ENCODE assay signal across 10 cellular contexts in genomic region chr16:745739-746138, GRCh38. TPM values are rescaled to one million over a fixed set of nuclear protein-coding genes. Genes with fewer than 3 reads are reported as not detected.
DNase-seq lines count a peak whose midpoint lies in the region; ATAC-seq, FAIRE-seq and TF ChIP-seq lines count a peak whose summit lies in the region.
"Had no signal": no experiment of that assay in that cellular context is flagged by ENCODE, and none has a peak within 500 bp of the region (broad histone marks: within the 10 kb centered on the region; RNA-seq: fewer than 3 reads in every experiment).

No MANE protein-coding gene starts in this region.

- H3K9ac ChIP-seq in HepG2 (ENCODE audit: insufficient read depth, low read depth, low read length) = no peak overlapping the region

- H3K36me3 ChIP-seq in WERI-Rb-1 (no peaks in the 10 kb centered on the region), HepG2 (replicated peaks in 1 of 2; ENCODE audit: control insufficient read depth in 1 of 2, insufficient read depth in 2 of 2, low read length in 2 of 2) (no peaks in the 10 kb centered on the region)
- H3K36me3 ChIP-seq: adrenal gland had no signal

- 0 out of 2 replicates have a peak, but pooled peaks cover 8% of the 10 kb centered on the region for H3K4me1 ChIP-seq in HepG2 (ENCODE audit: insufficient read depth, low read length)

- POLR2A ChIA-PET in HepG2 (lab: Yijun Ruan, JAX) = no interaction called here

- H3K27ac ChIP-seq in WERI-Rb-1 (peak overlapping the region; percentile 53; the same call in 1 of the 2 replicates), HepG2 (ENCODE audit: extremely low read length, insufficient read depth, low read length) (no peak overlapping the region)
- H3K27ac ChIP-seq: adrenal gland had no signal

- TF ChIP-seq POLR2A in HepG2 (IDR thresholded peaks at IDR 0.05; ENCODE audit: insufficient read depth in 1 of 2, low read depth in 2 of 2, low read length in 2 of 2) = no peak

- H3K79me2 ChIP-seq in HepG2 (ENCODE audit: insufficient read depth, low read length) = no peaks in the 10 kb centered on the region

- intact Hi-C loops in HepG2 (cut with micrococcal nuclease; ENCODE audit: unreplicated experiment) = loop anchor here (1.0 kb wide), 1 partner anchor 40 kb away; no protein-coding TSS in a partner anchor
- intact Hi-C loops in sciatic nerve (cut with DNase I) = loop anchor here (5.0 kb wide), 1 partner anchor 38 kb away; the partner anchor contains the start of gene FBXL16

- CTCF ChIA-PET in HepG2 (lab: Yijun Ruan, JAX; ENCODE audit: low intra/inter-chr PET ratio, low total read pairs) = interaction anchor here (0.7 kb wide), 1 partner anchor 40 kb away, joined by 4 read pairs; no protein-coding TSS in a partner anchor

- H3K27me3 ChIP-seq in WERI-Rb-1 (ENCODE audit: insufficient read depth, low read depth, severe bottlenecking) = no peaks in the 10 kb centered on the region
- H3K27me3 ChIP-seq in HepG2 (ENCODE audit: control insufficient read depth in 1 of 2, insufficient read depth in 2 of 2, low read length in 2 of 2) = peaks cover 0 to 17% of the 10 kb centered on the region in 2 experiments; a peak in 2 of 5 replicates
- H3K27me3 ChIP-seq: adrenal gland had no signal

- DNase-seq in COR-L47 (lab: John Stamatoyannopoulos, UW) (peak; percentile 33), GM13977 (ENCODE audit: low spot score) (peak; percentile 75), WERI-Rb-1 (peak; percentile 86), HepG2 (ENCODE audit: low spot score) (no peak), GM19238 (ENCODE audit: insufficient read length, low spot score) (no peak), sciatic nerve (ENCODE audit: low spot score) (no peak), AG08396 (ENCODE audit: low spot score) (no peak)
- DNase-seq: adrenal gland, NCI-H1105 treated with DMSO at 0.1 percent for 48 hours had no signal

- peak; percentile 58 for TF ChIP-seq CTCF in GM13977 (IDR thresholded peaks at IDR 0.05; ENCODE audit: extremely low read depth, insufficient read depth, missing control alignments)
- TF ChIP-seq CTCF in WERI-Rb-1 (IDR thresholded peaks at IDR 0.05; ENCODE audit: low read depth, low read length) = peak; percentile 77
- peak; percentile 80 for TF ChIP-seq CTCF in HepG2 (CRISPR knock-in tag; IDR thresholded peaks at IDR 0.05)

- peak; percentile 50 for FAIRE-seq in HepG2 (lab: Jason Lieb, UNC)

- peak; percentile 76 for ATAC-seq in HepG2
- ATAC-seq in sciatic nerve = no peak
- ATAC-seq in HG02870 (IDR thresholded peaks at IDR 0.05; ENCODE audit: unreplicated experiment) = no peak

- WGBS in HepG2 (ENCODE audit: low lambda C conversion rate) = 0% methylated on average over 9 of the region's 14 CpGs

- no peak overlapping the region for H3K4me2 ChIP-seq in HepG2 (ENCODE audit: low read depth, low read length)

- BruUV-seq in HepG2 (replicated peaks; lab: Mats Ljungman, UMichigan) = no TSS peak

- no peak overlapping the region for H2AFZ ChIP-seq in HepG2 (ENCODE audit: low read length)

- H3K9me3 ChIP-seq in WERI-Rb-1 (ENCODE audit: severe bottlenecking) (no peaks in the 10 kb centered on the region), HepG2 (ENCODE audit: low read length) (no peaks in the 10 kb centered on the region)
- H3K9me3 ChIP-seq: adrenal gland had no signal

- TF ChIP-seq RAD21 in HepG2 (CRISPR knock-in tag; IDR thresholded peaks at IDR 0.05) = no peak

- TF ChIP-seq EP300 in HepG2 (IDR thresholded peaks at IDR 0.05; ENCODE audit: low read depth in 2 of 2, low read length in 2 of 2) (no peak), HepG2 (CRISPR knock-in tag; IDR thresholded peaks at IDR 0.05; ENCODE audit: borderline replicate concordance) (no peak)

- no peaks in the 10 kb centered on the region for H4K20me1 ChIP-seq in HepG2 (ENCODE audit: insufficient read depth, low read length)

- in situ Hi-C loops in GM13977 (cut with MboI; ENCODE audit: low pct_unique_long_range_greater_than_20kb, low sequenced_read_pairs, unreplicated experiment) = no loop called here
- in situ Hi-C loops in HepG2 (cut with HindIII; ENCODE audit: extremely low pct_ligation_motif_present, low pct_unique_long_range_greater_than_20kb) = no loop called here

- H3K4me3 ChIP-seq in WERI-Rb-1 (ENCODE audit: low read depth, low read length) (peak overlapping the region; percentile 9; the same call in 1 of the 2 replicates), HepG2 (replicated peaks in 1 of 3; ENCODE audit: insufficient read depth in 1 of 3, low read depth in 2 of 3, low read length in 3 of 3) (no peak overlapping the region)
- H3K4me3 ChIP-seq: adrenal gland had no signal

RNA-seq across cellular contexts. Expression of gene CIAO3, which starts 4.9 kb away (rescaled TPM):
- 16.9 and 21.7 TPM in 2 replicates for total RNA-seq in HepG2 (2016; rRNA removed; fragmentation: Illumina TruSeq; extraction: Trizol)
- 7.0 and 7.4 TPM in 2 replicates for total RNA-seq in HepG2 (2016; cell fraction: cytosol; rRNA removed; fragmentation: Illumina TruSeq; extraction: Trizol; ENCODE audit: low read depth)
- 15.6 and 20.7 TPM in 2 replicates for total RNA-seq in HepG2 (2016; cell fraction: insoluble cytoplasmic fraction; rRNA removed; fragmentation: Illumina TruSeq; extraction: Trizol)
- total RNA-seq in HepG2 (2016; cell fraction: membrane; rRNA removed; fragmentation: Illumina TruSeq; extraction: Trizol) = 5.7 and 7.5 TPM in 2 replicates
- total RNA-seq in HepG2 (2016; cell fraction: nucleus; rRNA removed; fragmentation: Illumina TruSeq; extraction: Trizol) = 14.7 and 17.4 TPM in 2 replicates
- 25.0 and 25.2 TPM in 2 replicates for polyA plus RNA-seq in HepG2 (2011; rRNA removed)
- 10.2 and 14.3 TPM in 2 replicates for polyA plus RNA-seq in HepG2 (2011; cell fraction: cytosol; rRNA removed)
- 96.0 and 123 TPM in 2 replicates for polyA plus RNA-seq in HepG2 (2011; cell fraction: nucleus; rRNA removed)
- polyA plus RNA-seq in HepG2 (2012) = 12.1 and 17.0 TPM in 2 replicates
- polyA plus RNA-seq in HepG2 (2016; cell fraction: cytosol; fragmentation: Illumina TruSeq; extraction: Trizol; ENCODE audit: low read depth) = 1.3 and 1.4 TPM in 2 replicates
- polyA plus RNA-seq in HepG2 (2016; cell fraction: insoluble cytoplasmic fraction; fragmentation: Illumina TruSeq; extraction: Trizol; ENCODE audit: low read depth) = 14.0 TPM in 2 replicates
- 3.2 and 3.5 TPM in 2 replicates for polyA plus RNA-seq in HepG2 (2016; cell fraction: membrane; fragmentation: Illumina TruSeq; extraction: Trizol; ENCODE audit: low read depth)
- polyA plus RNA-seq in HepG2 (2016; cell fraction: nucleus; fragmentation: Illumina TruSeq; extraction: Trizol; ENCODE audit: insufficient read depth, low read depth) = 31.2 and 33.5 TPM in 2 replicates
- 29.7 and 30.3 TPM in 2 replicates for polyA minus RNA-seq in HepG2 (2011; rRNA and poly(A)+ RNA removed; ENCODE audit: low replicate concordance)
- 6.2 and 6.9 TPM in 2 replicates for polyA minus RNA-seq in HepG2 (2011; cell fraction: cytosol; rRNA and poly(A)+ RNA removed)
- polyA minus RNA-seq in HepG2 (2011; cell fraction: nucleus; rRNA and poly(A)+ RNA removed) = 44.2 and 47.5 TPM in 2 replicates
- total RNA-seq in sciatic nerve = 26.9 TPM

RNA-seq across cellular contexts. Expression of gene MSLN, which starts 14.8 kb away (rescaled TPM):
- total RNA-seq in HepG2 (2016; rRNA removed; fragmentation: Illumina TruSeq; extraction: Trizol) = 0.72 and 2.0 TPM in 2 replicates
- total RNA-seq in HepG2 (2016; cell fraction: cytosol; rRNA removed; fragmentation: Illumina TruSeq; extraction: Trizol; ENCODE audit: low read depth) = 0.30 TPM in 1 of 2 replicates, not detected in the other
- 1.2 and 2.1 TPM in 2 replicates for total RNA-seq in HepG2 (2016; cell fraction: insoluble cytoplasmic fraction; rRNA removed; fragmentation: Illumina TruSeq; extraction: Trizol)
- total RNA-seq in HepG2 (2016; cell fraction: membrane; rRNA removed; fragmentation: Illumina TruSeq; extraction: Trizol) = 0.31 and 0.38 TPM in 2 replicates
- 1.1 and 2.5 TPM in 2 replicates for total RNA-seq in HepG2 (2016; cell fraction: nucleus; rRNA removed; fragmentation: Illumina TruSeq; extraction: Trizol)
- 2.3 and 3.0 TPM in 2 replicates for polyA plus RNA-seq in HepG2 (2011; rRNA removed)
- polyA plus RNA-seq in HepG2 (2011; cell fraction: cytosol; rRNA removed) = 1.1 and 1.5 TPM in 2 replicates
- 3.7 and 5.0 TPM in 2 replicates for polyA plus RNA-seq in HepG2 (2011; cell fraction: nucleus; rRNA removed)
- polyA plus RNA-seq in HepG2 (2012) = 3.0 and 3.9 TPM in 2 replicates
- polyA plus RNA-seq in HepG2 (2016; cell fraction: cytosol; fragmentation: Illumina TruSeq; extraction: Trizol; ENCODE audit: low read depth) = 0.34 and 0.49 TPM in 2 replicates
- 0.61 and 0.67 TPM in 2 replicates for polyA plus RNA-seq in HepG2 (2016; cell fraction: insoluble cytoplasmic fraction; fragmentation: Illumina TruSeq; extraction: Trizol; ENCODE audit: low read depth)
- polyA plus RNA-seq in HepG2 (2016; cell fraction: membrane; fragmentation: Illumina TruSeq; extraction: Trizol; ENCODE audit: low read depth) = 0.44 and 0.46 TPM in 2 replicates
- polyA plus RNA-seq in HepG2 (2016; cell fraction: nucleus; fragmentation: Illumina TruSeq; extraction: Trizol; ENCODE audit: insufficient read depth, low read depth) = 3.3 and 3.5 TPM in 2 replicates
- 1.2 and 15.6 TPM in 2 replicates for polyA minus RNA-seq in HepG2 (2011; rRNA and poly(A)+ RNA removed; ENCODE audit: low replicate concordance)
- polyA minus RNA-seq in HepG2 (2011; cell fraction: cytosol; rRNA and poly(A)+ RNA removed) = 0.79 and 1.8 TPM in 2 replicates
- 0.87 and 1.0 TPM in 2 replicates for polyA minus RNA-seq in HepG2 (2011; cell fraction: nucleus; rRNA and poly(A)+ RNA removed)
- 2.9 TPM for total RNA-seq in sciatic nerve

RNA-seq across cellular contexts. Expression of gene HAGHL, which starts 18.8 kb away (rescaled TPM):
- 3.4 and 4.7 TPM in 2 replicates for total RNA-seq in HepG2 (2016; rRNA removed; fragmentation: Illumina TruSeq; extraction: Trizol)
- 2.0 and 3.1 TPM in 2 replicates for total RNA-seq in HepG2 (2016; cell fraction: cytosol; rRNA removed; fragmentation: Illumina TruSeq; extraction: Trizol; ENCODE audit: low read depth)
- total RNA-seq in HepG2 (2016; cell fraction: insoluble cytoplasmic fraction; rRNA removed; fragmentation: Illumina TruSeq; extraction: Trizol) = 3.0 and 4.0 TPM in 2 replicates
- total RNA-seq in HepG2 (2016; cell fraction: membrane; rRNA removed; fragmentation: Illumina TruSeq; extraction: Trizol) = 2.4 and 3.1 TPM in 2 replicates
- 2.0 and 3.3 TPM in 2 replicates for total RNA-seq in HepG2 (2016; cell fraction: nucleus; rRNA removed; fragmentation: Illumina TruSeq; extraction: Trizol)
- polyA plus RNA-seq in HepG2 (2011; rRNA removed) = 8.4 and 12.7 TPM in 2 replicates
- polyA plus RNA-seq in HepG2 (2011; cell fraction: cytosol; rRNA removed) = 5.6 and 13.2 TPM in 2 replicates
- polyA plus RNA-seq in HepG2 (2011; cell fraction: nucleus; rRNA removed) = 160 and 166 TPM in 2 replicates
- 2.9 and 5.9 TPM in 2 replicates for polyA plus RNA-seq in HepG2 (2012)
- polyA plus RNA-seq in HepG2 (2016; cell fraction: cytosol; fragmentation: Illumina TruSeq; extraction: Trizol; ENCODE audit: low read depth) = 1.6 and 3.1 TPM in 2 replicates
- polyA plus RNA-seq in HepG2 (2016; cell fraction: insoluble cytoplasmic fraction; fragmentation: Illumina TruSeq; extraction: Trizol; ENCODE audit: low read depth) = 3.2 and 3.5 TPM in 2 replicates
- 1.8 and 2.5 TPM in 2 replicates for polyA plus RNA-seq in HepG2 (2016; cell fraction: membrane; fragmentation: Illumina TruSeq; extraction: Trizol; ENCODE audit: low read depth)
- polyA plus RNA-seq in HepG2 (2016; cell fraction: nucleus; fragmentation: Illumina TruSeq; extraction: Trizol; ENCODE audit: insufficient read depth, low read depth) = 9.9 and 13.3 TPM in 2 replicates
- 6.6 and 10.5 TPM in 2 replicates for polyA minus RNA-seq in HepG2 (2011; rRNA and poly(A)+ RNA removed; ENCODE audit: low replicate concordance)
- polyA minus RNA-seq in HepG2 (2011; cell fraction: cytosol; rRNA and poly(A)+ RNA removed) = 3.3 and 4.7 TPM in 2 replicates
- 3.4 and 7.1 TPM in 2 replicates for polyA minus RNA-seq in HepG2 (2011; cell fraction: nucleus; rRNA and poly(A)+ RNA removed)
- total RNA-seq in sciatic nerve = 6.5 TPM

RNA-seq across cellular contexts. Expression of gene CCDC78, which starts 19.5 kb away (rescaled TPM):
- total RNA-seq in HepG2 (2016; rRNA removed; fragmentation: Illumina TruSeq; extraction: Trizol) (0.53 TPM in 1 of 2 replicates, not detected in the other), sciatic nerve (2.1 TPM)
- total RNA-seq in HepG2 (2016; cell fraction: cytosol; rRNA removed; fragmentation: Illumina TruSeq; extraction: Trizol; ENCODE audit: low read depth) = 0.09 and 0.40 TPM in 2 replicates
- 0.48 TPM in 1 of 2 replicates, not detected in the other for total RNA-seq in HepG2 (2016; cell fraction: insoluble cytoplasmic fraction; rRNA removed; fragmentation: Illumina TruSeq; extraction: Trizol)
- 0.28 TPM in 2 replicates for total RNA-seq in HepG2 (2016; cell fraction: membrane; rRNA removed; fragmentation: Illumina TruSeq; extraction: Trizol)
- total RNA-seq in HepG2 (2016; cell fraction: nucleus; rRNA removed; fragmentation: Illumina TruSeq; extraction: Trizol) = 0.34 and 1.4 TPM in 2 replicates
- polyA plus RNA-seq in HepG2 (2011; rRNA removed) = 1.5 and 1.7 TPM in 2 replicates
- 0.26 and 0.44 TPM in 2 replicates for polyA plus RNA-seq in HepG2 (2011; cell fraction: cytosol; rRNA removed)
- 17.5 and 23.8 TPM in 2 replicates for polyA plus RNA-seq in HepG2 (2011; cell fraction: nucleus; rRNA removed)
- polyA plus RNA-seq in HepG2 (2012) = 1.0 and 2.1 TPM in 2 replicates
- polyA plus RNA-seq in HepG2 (2016; cell fraction: cytosol; fragmentation: Illumina TruSeq; extraction: Trizol; ENCODE audit: low read depth) = 0.11 and 0.18 TPM in 2 replicates
- 0.24 and 0.57 TPM in 2 replicates for polyA plus RNA-seq in HepG2 (2016; cell fraction: insoluble cytoplasmic fraction; fragmentation: Illumina TruSeq; extraction: Trizol; ENCODE audit: low read depth)
- polyA plus RNA-seq in HepG2 (2016; cell fraction: membrane; fragmentation: Illumina TruSeq; extraction: Trizol; ENCODE audit: low read depth) = not detected in 2 replicates
- 2.7 and 3.2 TPM in 2 replicates for polyA plus RNA-seq in HepG2 (2016; cell fraction: nucleus; fragmentation: Illumina TruSeq; extraction: Trizol; ENCODE audit: insufficient read depth, low read depth)
- 0.38 and 3.8 TPM in 2 replicates for polyA minus RNA-seq in HepG2 (2011; rRNA and poly(A)+ RNA removed; ENCODE audit: low replicate concordance)
- not detected in 2 replicates for polyA minus RNA-seq in HepG2 (2011; cell fraction: cytosol; rRNA and poly(A)+ RNA removed)
- polyA minus RNA-seq in HepG2 (2011; cell fraction: nucleus; rRNA and poly(A)+ RNA removed) = 0.90 and 1.6 TPM in 2 replicates

RNA-seq across cellular contexts. Expression of gene ANTKMT, which starts 24.8 kb away (rescaled TPM):
- 17.8 and 47.8 TPM in 2 replicates for total RNA-seq in HepG2 (2016; rRNA removed; fragmentation: Illumina TruSeq; extraction: Trizol)
- total RNA-seq in HepG2 (2016; cell fraction: cytosol; rRNA removed; fragmentation: Illumina TruSeq; extraction: Trizol; ENCODE audit: low read depth) = 23.3 and 24.5 TPM in 2 replicates
- total RNA-seq in HepG2 (2016; cell fraction: insoluble cytoplasmic fraction; rRNA removed; fragmentation: Illumina TruSeq; extraction: Trizol) = 20.4 and 46.4 TPM in 2 replicates
- 26.6 and 30.6 TPM in 2 replicates for total RNA-seq in HepG2 (2016; cell fraction: membrane; rRNA removed; fragmentation: Illumina TruSeq; extraction: Trizol)
- total RNA-seq in HepG2 (2016; cell fraction: nucleus; rRNA removed; fragmentation: Illumina TruSeq; extraction: Trizol) = 18.5 and 25.5 TPM in 2 replicates
- 7.5 and 11.8 TPM in 2 replicates for polyA plus RNA-seq in HepG2 (2011; rRNA removed)
- polyA plus RNA-seq in HepG2 (2011; cell fraction: cytosol; rRNA removed) = 10.6 and 19.3 TPM in 2 replicates
- 47.2 and 48.7 TPM in 2 replicates for polyA plus RNA-seq in HepG2 (2011; cell fraction: nucleus; rRNA removed)
- 4.2 and 8.6 TPM in 2 replicates for polyA plus RNA-seq in HepG2 (2012)
- polyA plus RNA-seq in HepG2 (2016; cell fraction: cytosol; fragmentation: Illumina TruSeq; extraction: Trizol; ENCODE audit: low read depth) = 14.5 and 19.6 TPM in 2 replicates
- polyA plus RNA-seq in HepG2 (2016; cell fraction: insoluble cytoplasmic fraction; fragmentation: Illumina TruSeq; extraction: Trizol; ENCODE audit: low read depth) = 10.3 and 11.6 TPM in 2 replicates
- polyA plus RNA-seq in HepG2 (2016; cell fraction: membrane; fragmentation: Illumina TruSeq; extraction: Trizol; ENCODE audit: low read depth) = 16.4 and 20.3 TPM in 2 replicates
- 33.8 and 45.5 TPM in 2 replicates for polyA plus RNA-seq in HepG2 (2016; cell fraction: nucleus; fragmentation: Illumina TruSeq; extraction: Trizol; ENCODE audit: insufficient read depth, low read depth)
- 2.4 and 4.6 TPM in 2 replicates for polyA minus RNA-seq in HepG2 (2011; rRNA and poly(A)+ RNA removed; ENCODE audit: low replicate concordance)
- polyA minus RNA-seq in HepG2 (2011; cell fraction: cytosol; rRNA and poly(A)+ RNA removed) = 5.2 and 9.3 TPM in 2 replicates
- polyA minus RNA-seq in HepG2 (2011; cell fraction: nucleus; rRNA and poly(A)+ RNA removed) = 9.1 and 10.3 TPM in 2 replicates
- total RNA-seq in sciatic nerve = 26.3 TPM

Comparison
In these comparisons a context has a peak if more than half of its experiments do, and no peak if none do; other contexts are left out.
1. DNase-seq: peak in COR-L47 (single experiment), GM13977 (single experiment) and WERI-Rb-1 (single experiment); none in HepG2 (single experiment), GM19238 (single experiment), sciatic nerve (single experiment) and AG08396 (single experiment).
2. Peak in every context shown above with its lines, with median percentiles within 50 percentile points of each other: CTCF ChIP-seq.